ENCODE assay signal across 20 cellular contexts in the genomic region with DNA sequence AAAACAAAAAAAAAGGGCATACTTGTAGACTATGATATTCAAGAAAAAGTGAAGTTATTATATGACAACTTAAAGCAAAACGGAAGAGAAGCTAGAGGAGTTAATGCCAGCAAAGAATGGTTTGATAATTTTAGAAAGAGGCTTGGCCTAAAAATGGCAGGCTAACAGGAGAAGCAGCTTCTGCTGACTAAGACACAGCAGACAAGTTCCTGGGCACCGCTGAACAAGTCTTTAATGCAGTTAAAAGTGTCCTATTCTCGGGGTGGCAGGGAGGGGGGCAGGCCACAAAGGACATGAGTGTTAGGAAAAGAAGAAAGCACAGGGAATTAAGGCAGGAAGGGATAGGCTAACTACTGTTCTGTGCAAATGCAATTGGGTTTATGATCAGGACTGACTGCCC. TPM values are rescaled to one million over a fixed set of nuclear protein-coding genes. Genes with fewer than 3 reads are reported as not detected.
DNase-seq lines count a peak whose midpoint lies in the region; ATAC-seq and TF ChIP-seq lines count a peak whose summit lies in the region.
"Had no signal": no experiment of that assay in that cellular context is flagged by ENCODE, and none has a peak within 500 bp of the region (broad histone marks: within the 10 kb centered on the region; RNA-seq: fewer than 3 reads in every experiment).

No MANE protein-coding gene starts in this region.

- intact Hi-C loops in left ventricle myocardium superior (cut with micrococcal nuclease) (no loop called here), psoas muscle (cut with DNase I) (no loop called here)

- H3K27ac Mint-ChIP-seq in CD8-positive, alpha-beta memory T cell, result peak overlapping the region in 6 of 8 donors; percentile 1 to 53 (median 26)
- H3K27ac Mint-ChIP-seq in T-helper 17 cell, result peak overlapping the region; percentile 90
- H3K27ac Mint-ChIP-seq: activated naive CD8-positive, alpha-beta T cell treated with anti-CD3 and anti-CD28 coated beads, Interleukin-2, amount 50 U/mL, for 24 hours had no signal

- no peaks in the 10 kb centered on the region for H3K27me3 Mint-ChIP-seq in CD8-positive, alpha-beta memory T cell
- no peaks in the 10 kb centered on the region for H3K27me3 Mint-ChIP-seq in T-helper 17 cell
- H3K27me3 Mint-ChIP-seq: activated naive CD8-positive, alpha-beta T cell treated with anti-CD3 and anti-CD28 coated beads, Interleukin-2, amount 50 U/mL, for 24 hours had no signal

- no peak overlapping the region for H3K27ac ChIP-seq in CD8-positive, alpha-beta memory T cell (ENCODE audit: low read depth, low read length)
- peak overlapping the region; percentile 70 for H3K27ac ChIP-seq in psoas muscle
- H3K27ac ChIP-seq: brain microvascular endothelial cell, coronary artery, upper lobe of right lung had no signal

- peaks cover 30 to 49% (median 42%) of the 10 kb centered on the region in 3 donors for H3K4me1 Mint-ChIP-seq in CD8-positive, alpha-beta memory T cell
- H3K4me1 Mint-ChIP-seq in T-helper 17 cell, result peaks cover 22% of the 10 kb centered on the region

- no peak for DNase-seq in CD8-positive, alpha-beta memory T cell
- no peak for DNase-seq in T-helper 17 cell
- DNase-seq in left ventricle myocardium superior, result no peak
- DNase-seq in psoas muscle, result no peak
- DNase-seq in NCI-H1092 treated with DMSO at 0.1 percent for 48 hours (lab: John Stamatoyannopoulos, UW), result no peak
- DNase-seq: activated naive CD8-positive, alpha-beta T cell treated with anti-CD3 and anti-CD28 coated beads, Interleukin-2, amount 50 U/mL, for 24 hours; brain microvascular endothelial cell; COR-L47; DMS79 treated with DMSO at 0.1 percent for 48 hours; islet precursor cell; NCI-H1105 treated with DMSO at 0.1 percent for 48 hours; NCI-H2081 treated with DMSO at 0.1 percent for 48 hours; stimulated activated CD4-positive, alpha-beta T cell treated with anti-CD3 and anti-CD28 coated beads, Interleukin-2, amount 100 ng/mL, for 48 hours; upper lobe of right lung had no signal

- no peaks in the 10 kb centered on the region for H3K4me1 ChIP-seq in CD8-positive, alpha-beta memory T cell (ENCODE audit: insufficient read depth, low read length)
- peaks cover 77% of the 10 kb centered on the region for H3K4me1 ChIP-seq in psoas muscle
- H3K4me1 ChIP-seq: HAP-1, upper lobe of right lung had no signal

- 18 to 33% (median 25%) methylated on average over 3 of the region's 3 CpGs for WGBS in psoas muscle, 3 donors

- no peaks in the 10 kb centered on the region for H3K9me3 ChIP-seq in CD8-positive, alpha-beta memory T cell (ENCODE audit: low read length)
- no peaks in the 10 kb centered on the region for H3K9me3 ChIP-seq in T-helper 17 cell (ENCODE audit: control insufficient read depth, low read length, poor library complexity, severe bottlenecking)
- no peaks in the 10 kb centered on the region for H3K9me3 ChIP-seq in psoas muscle
- H3K9me3 ChIP-seq: HAP-1, upper lobe of right lung had no signal

- POLR2A ChIA-PET in CD8-positive, alpha-beta memory T cell (lab: Charles Lee), result no interaction called here

- H3K4me3 ChIP-seq in CD8-positive, alpha-beta memory T cell (ENCODE audit: low read length), result no peak overlapping the region
- no peak overlapping the region for H3K4me3 ChIP-seq in psoas muscle
- H3K4me3 ChIP-seq: coronary artery, HAP-1, smooth muscle cell, upper lobe of right lung had no signal

- CTCF ChIA-PET in CD8-positive, alpha-beta memory T cell (lab: Charles Lee), result no interaction called here

- no peaks in the 10 kb centered on the region for H3K9me3 Mint-ChIP-seq in CD8-positive, alpha-beta memory T cell
- H3K9me3 Mint-ChIP-seq: activated naive CD8-positive, alpha-beta T cell treated with anti-CD3 and anti-CD28 coated beads, Interleukin-2, amount 50 U/mL, for 24 hours had no signal

- TF ChIP-seq CTCF in psoas muscle (IDR thresholded peaks at IDR 0.05), result no peak

- H3K27me3 ChIP-seq in CD8-positive, alpha-beta memory T cell (ENCODE audit: insufficient read depth, low read length, poor library complexity, severe bottlenecking), result no peaks in the 10 kb centered on the region
- no peaks in the 10 kb centered on the region for H3K27me3 ChIP-seq in psoas muscle (ENCODE audit: insufficient read depth in 3 of 3, low read length in 2 of 3)
- H3K27me3 ChIP-seq: brain microvascular endothelial cell, upper lobe of right lung had no signal

- peaks cover 0 to 23% (median 6%) of the 10 kb centered on the region in 3 donors for H3K36me3 Mint-ChIP-seq in CD8-positive, alpha-beta memory T cell
- H3K36me3 Mint-ChIP-seq in T-helper 17 cell (ENCODE audit: low read depth), result no peaks in the 10 kb centered on the region

- ATAC-seq in T-helper 17 cell (no peak), left ventricle myocardium superior (peak; percentile 60), psoas muscle (peak; percentile 39 to 67 (median 56)), GM18873 (IDR thresholded peaks at IDR 0.05; ENCODE audit: low FRiP score, unreplicated experiment) (no peak), HG03045 (IDR thresholded peaks at IDR 0.05; ENCODE audit: unreplicated experiment) (no peak)
- ATAC-seq: activated CD4-positive, CD25-positive, alpha-beta regulatory T cell treated with anti-CD3 and anti-CD28 coated beads, Interleukin-2, amount 50 U/mL, for 24 hours; activated naive CD8-positive, alpha-beta T cell treated with anti-CD3 and anti-CD28 coated beads, Interleukin-2, amount 50 U/mL, for 24 hours; upper lobe of right lung had no signal

- no peak overlapping the region for H3K4me3 Mint-ChIP-seq in CD8-positive, alpha-beta memory T cell
- no peak overlapping the region for H3K4me3 Mint-ChIP-seq in T-helper 17 cell
- H3K4me3 Mint-ChIP-seq: activated naive CD8-positive, alpha-beta T cell treated with anti-CD3 and anti-CD28 coated beads, Interleukin-2, amount 50 U/mL, for 24 hours had no signal

- peaks cover 1% of the 10 kb centered on the region for H3K36me3 ChIP-seq in CD8-positive, alpha-beta memory T cell (ENCODE audit: insufficient read depth, low read length)
- peaks cover 0 to under 1% of the 10 kb centered on the region in 2 donors for H3K36me3 ChIP-seq in psoas muscle (ENCODE audit: insufficient read depth in 1 of 2, low read depth in 1 of 2)
- H3K36me3 ChIP-seq: brain microvascular endothelial cell had no signal

RNA-seq across cellular contexts. Expression of a gene that starts 50.3 kb away (rescaled TPM):
- 1 to 10 TPM; 3.2 to 3.3 TPM for total RNA-seq in CD8-positive, alpha-beta memory T cell
- 3.1 TPM for polyA plus RNA-seq in CD8-positive, alpha-beta memory T cell
- total RNA-seq in T-helper 17 cell (1 to 10 TPM; 3.6 to 6.5 TPM), left ventricle myocardium superior (3.6 TPM), psoas muscle (1 to 10 TPM; 1.2 to 5.5 (median 2.5) TPM)
- polyA plus RNA-seq in psoas muscle, result 1 to 10 TPM in 1 of 3 donors, under 1 TPM in 2; 0.39 to 1.4 (median 0.51) TPM

Comparison
In these comparisons a context has a peak if more than half of its experiments do, and no peak if none do; other contexts are left out.
1. ATAC-seq: peak in left ventricle myocardium superior (single experiment) and psoas muscle (4 of 4); none in T-helper 17 cell (single experiment), GM18873 (single experiment) and HG03045 (single experiment).